27 cellular contexts compared by ENCODE assay signal in the genomic region with DNA sequence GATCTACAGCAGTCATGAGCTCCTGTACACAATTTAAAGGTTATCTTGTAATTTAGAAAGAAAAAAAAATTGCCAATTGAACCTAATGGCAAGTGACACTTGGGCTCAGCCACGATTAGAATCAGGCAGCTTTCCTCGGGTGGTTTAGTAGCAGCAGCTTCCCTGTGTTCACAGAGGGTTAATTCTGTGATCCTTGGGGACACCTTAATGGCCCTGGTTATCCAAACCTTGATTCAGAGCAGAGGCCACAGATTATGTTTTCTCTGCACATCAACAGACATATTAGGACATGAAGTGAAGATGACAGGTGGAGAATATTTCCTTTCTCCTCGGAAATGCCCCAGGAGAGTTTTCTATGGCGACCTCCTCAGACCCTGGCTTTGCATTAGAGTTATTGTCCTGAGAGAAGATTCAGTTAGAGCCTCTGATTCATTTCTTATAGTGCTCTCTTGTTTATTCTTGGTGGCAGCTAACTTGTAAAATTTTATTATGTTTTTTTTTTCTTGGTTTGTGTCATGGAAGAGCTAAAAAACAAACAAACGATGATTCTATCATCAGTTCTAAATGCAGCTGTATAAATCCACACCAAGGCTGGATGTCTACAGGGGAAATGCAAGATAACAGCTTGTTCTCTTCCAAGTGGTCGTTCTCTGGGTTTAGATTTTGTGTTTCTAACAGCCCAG.
"Had no signal": no experiment of that assay in that cellular context is flagged by ENCODE, and none has a peak within 500 bp of the region (broad histone marks: within the 10 kb centered on the region; RNA-seq: fewer than 3 reads in every experiment).

No MANE protein-coding gene starts in this region.

- H3K27ac ChIP-seq: brain microvascular endothelial cell, coronary artery, dorsolateral prefrontal cortex, foreskin keratinocyte, left lung, lower lobe of right lung, neural progenitor cell, parathyroid adenoma, psoas muscle, right atrium auricular region, spleen, suprapubic skin, tibial artery, upper lobe of right lung had no signal

- ATAC-seq: esophagus mucosa, foreskin keratinocyte, left lung, lower lobe of right lung, natural killer cell, psoas muscle, upper lobe of right lung had no signal

- DNase-seq: activated B cell treated with CpG ODN at 0.5 μM for 24 hours; activated CD4-positive, alpha-beta T cell treated with anti-CD3 and anti-CD28 coated beads, Interleukin-2, amount 50 U/mL, for 4 hours; activated effector memory CD4-positive, alpha-beta T cell treated with Interleukin-2 at 50 U/mL for 16 hours; activated naive CD4-positive, alpha-beta T cell treated with anti-CD3 and anti-CD28 coated beads for 36 hours; activated naive CD8-positive, alpha-beta T cell treated with anti-CD3 and anti-CD28 coated beads, Interleukin-2, amount 10 ng/mL, durations not matched to agents 7 days and 5 days; brain microvascular endothelial cell; dorsolateral prefrontal cortex; effector memory CD4-positive, alpha-beta T cell; foreskin keratinocyte; kidney glomerular epithelial cell; left lung; lower lobe of right lung; mesenchymal stem cell; natural killer cell; occipital lobe; psoas muscle; spleen; stimulated activated naive CD4-positive, alpha-beta T cell; T-helper 2 cell; tibial artery; upper lobe of right lung had no signal

- H3K4me1 ChIP-seq: foreskin keratinocyte, left lung, lower lobe of right lung, parathyroid adenoma, psoas muscle, right atrium auricular region, spleen, suprapubic skin, tibial artery, upper lobe of right lung had no signal

- H3K9me3 ChIP-seq: left lung, lower lobe of right lung, psoas muscle, right atrium auricular region, spleen, suprapubic skin, tibial artery, upper lobe of right lung had no signal

- H3K36me3 ChIP-seq: brain microvascular endothelial cell, left lung, lower lobe of right lung, neural progenitor cell, right atrium auricular region, spleen, suprapubic skin, tibial artery, upper lobe of right lung had no signal

- H3K4me3 ChIP-seq: coronary artery, dorsolateral prefrontal cortex, left lung, lower lobe of right lung, neural progenitor cell, psoas muscle, right atrium auricular region, spleen, suprapubic skin, tibial artery, upper lobe of right lung had no signal
